ENCODE assay signal across 14 cellular contexts in genomic region chr2:217949448-217949847, GRCh38.
"Had no signal": no experiment of that assay in that cellular context is flagged by ENCODE, and none has a peak within 500 bp of the region (broad histone marks: within the 10 kb centered on the region; RNA-seq: fewer than 3 reads in every experiment).

No MANE protein-coding gene starts in this region.

- DNase-seq: activated CD4-positive, alpha-beta T cell treated with anti-CD3 and anti-CD28 coated beads, Interleukin-2, amount 50 U/mL, for 1 hour; activated CD4-positive, CD25-positive, alpha-beta regulatory T cell; activated naive CD4-positive, alpha-beta T cell treated with anti-CD3 and anti-CD28 coated beads for 36 hours; activated naive CD8-positive, alpha-beta T cell treated with anti-CD3 and anti-CD28 coated beads, Interleukin-2, amount 50 U/mL, for 24 hours; islet precursor cell; left lung; nephron progenitor cell; pancreas; stimulated activated CD4-positive, alpha-beta T cell treated with anti-CD3 and anti-CD28 coated beads, Interleukin-4, amount 100 ng/mL, for 24 hours; stimulated activated naive CD4-positive, alpha-beta T cell; substantia nigra; SW 1271 had no signal

- H3K27ac ChIP-seq: hepatocyte, left lung, pancreas, upper lobe of right lung had no signal

- H3K4me3 ChIP-seq: hepatocyte, left lung, pancreas, upper lobe of right lung had no signal

- H3K27me3 ChIP-seq: hepatocyte, left lung, pancreas, upper lobe of right lung had no signal

- H3K9me3 ChIP-seq: left lung, pancreas, upper lobe of right lung had no signal

- H3K36me3 ChIP-seq: left lung, pancreas, upper lobe of right lung had no signal

- ATAC-seq: activated naive CD8-positive, alpha-beta T cell treated with anti-CD3 and anti-CD28 coated beads, Interleukin-2, amount 50 U/mL, for 24 hours; left lung; upper lobe of right lung had no signal
